1 cellular context compared by ENCODE assay signal in the genomic region with DNA sequence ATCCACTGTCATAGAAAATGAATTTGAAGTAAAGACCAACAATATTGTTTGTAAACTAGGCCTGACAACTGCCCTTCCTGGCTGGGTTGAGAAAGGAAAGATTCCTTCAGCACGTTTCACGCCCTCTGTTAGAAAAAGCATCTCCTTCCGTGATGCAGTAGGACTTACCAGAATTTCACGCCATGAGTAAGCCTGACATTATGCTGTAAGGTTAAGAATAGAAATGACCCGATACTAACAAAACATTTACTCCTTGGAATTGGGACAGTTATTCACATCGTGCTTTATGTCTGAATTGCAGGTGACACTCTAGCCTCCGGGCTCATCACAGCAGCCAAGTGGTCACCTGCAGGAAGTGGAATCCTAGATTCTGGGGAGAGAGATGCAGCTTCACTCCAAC.
TF ChIP-seq lines count a peak whose summit lies in the region.

No MANE protein-coding gene starts in this region.

TF ChIP-seq in HCT116, 20 proteins besides CTCF, POLR2A, EP300 and RAD21:
- TF ChIP-seq, protein P1, sequence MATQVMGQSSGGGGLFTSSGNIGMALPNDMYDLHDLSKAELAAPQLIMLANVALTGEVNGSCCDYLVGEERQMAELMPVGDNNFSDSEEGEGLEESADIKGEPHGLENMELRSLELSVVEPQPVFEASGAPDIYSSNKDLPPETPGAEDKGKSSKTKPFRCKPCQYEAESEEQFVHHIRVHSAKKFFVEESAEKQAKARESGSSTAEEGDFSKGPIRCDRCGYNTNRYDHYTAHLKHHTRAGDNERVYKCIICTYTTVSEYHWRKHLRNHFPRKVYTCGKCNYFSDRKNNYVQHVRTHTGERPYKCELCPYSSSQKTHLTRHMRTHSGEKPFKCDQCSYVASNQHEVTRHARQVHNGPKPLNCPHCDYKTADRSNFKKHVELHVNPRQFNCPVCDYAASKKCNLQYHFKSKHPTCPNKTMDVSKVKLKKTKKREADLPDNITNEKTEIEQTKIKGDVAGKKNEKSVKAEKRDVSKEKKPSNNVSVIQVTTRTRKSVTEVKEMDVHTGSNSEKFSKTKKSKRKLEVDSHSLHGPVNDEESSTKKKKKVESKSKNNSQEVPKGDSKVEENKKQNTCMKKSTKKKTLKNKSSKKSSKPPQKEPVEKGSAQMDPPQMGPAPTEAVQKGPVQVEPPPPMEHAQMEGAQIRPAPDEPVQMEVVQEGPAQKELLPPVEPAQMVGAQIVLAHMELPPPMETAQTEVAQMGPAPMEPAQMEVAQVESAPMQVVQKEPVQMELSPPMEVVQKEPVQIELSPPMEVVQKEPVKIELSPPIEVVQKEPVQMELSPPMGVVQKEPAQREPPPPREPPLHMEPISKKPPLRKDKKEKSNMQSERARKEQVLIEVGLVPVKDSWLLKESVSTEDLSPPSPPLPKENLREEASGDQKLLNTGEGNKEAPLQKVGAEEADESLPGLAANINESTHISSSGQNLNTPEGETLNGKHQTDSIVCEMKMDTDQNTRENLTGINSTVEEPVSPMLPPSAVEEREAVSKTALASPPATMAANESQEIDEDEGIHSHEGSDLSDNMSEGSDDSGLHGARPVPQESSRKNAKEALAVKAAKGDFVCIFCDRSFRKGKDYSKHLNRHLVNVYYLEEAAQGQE (IDR thresholded peaks at IDR 0.05; ENCODE audit: low read depth): no peak
- TF ChIP-seq FOSL1 (IDR thresholded peaks at IDR 0.05; ENCODE audit: low read depth) (no peak), EGR1 (IDR thresholded peaks at IDR 0.05; ENCODE audit: low read depth) (no peak), ELF1 (IDR thresholded peaks at IDR 0.05; ENCODE audit: borderline replicate concordance, low read depth) (no peak), JUND (IDR thresholded peaks at IDR 0.05) (no peak), SIN3A (IDR thresholded peaks at IDR 0.05; ENCODE audit: low read depth) (no peak), EZH2 (IDR thresholded peaks at IDR 0.05) (no peak), SP1 (IDR thresholded peaks at IDR 0.05; ENCODE audit: low read depth) (no peak), EZH2phosphoT487 (IDR thresholded peaks at IDR 0.05; ENCODE audit: borderline replicate concordance) (no peak), ZFX (IDR thresholded peaks at IDR 0.05) (no peak), ZNF274 (IDR thresholded peaks at IDR 0.05; ENCODE audit: low read depth, low read length) (no peak), CEBPB (IDR thresholded peaks at IDR 0.05; ENCODE audit: low read depth) (no peak), CBX3 (IDR thresholded peaks at IDR 0.05; ENCODE audit: low read depth) (no peak), POLR2AphosphoS5 (IDR thresholded peaks at IDR 0.05; ENCODE audit: low read depth, low read length) (no peak)
- TF ChIP-seq, protein P2, sequence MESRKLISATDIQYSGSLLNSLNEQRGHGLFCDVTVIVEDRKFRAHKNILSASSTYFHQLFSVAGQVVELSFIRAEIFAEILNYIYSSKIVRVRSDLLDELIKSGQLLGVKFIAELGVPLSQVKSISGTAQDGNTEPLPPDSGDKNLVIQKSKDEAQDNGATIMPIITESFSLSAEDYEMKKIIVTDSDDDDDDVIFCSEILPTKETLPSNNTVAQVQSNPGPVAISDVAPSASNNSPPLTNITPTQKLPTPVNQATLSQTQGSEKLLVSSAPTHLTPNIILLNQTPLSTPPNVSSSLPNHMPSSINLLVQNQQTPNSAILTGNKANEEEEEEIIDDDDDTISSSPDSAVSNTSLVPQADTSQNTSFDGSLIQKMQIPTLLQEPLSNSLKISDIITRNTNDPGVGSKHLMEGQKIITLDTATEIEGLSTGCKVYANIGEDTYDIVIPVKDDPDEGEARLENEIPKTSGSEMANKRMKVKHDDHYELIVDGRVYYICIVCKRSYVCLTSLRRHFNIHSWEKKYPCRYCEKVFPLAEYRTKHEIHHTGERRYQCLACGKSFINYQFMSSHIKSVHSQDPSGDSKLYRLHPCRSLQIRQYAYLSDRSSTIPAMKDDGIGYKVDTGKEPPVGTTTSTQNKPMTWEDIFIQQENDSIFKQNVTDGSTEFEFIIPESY (IDR thresholded peaks at IDR 0.05; ENCODE audit: extremely low read depth, insufficient replicate concordance, low read length): no peak
- TF ChIP-seq, protein P3, sequence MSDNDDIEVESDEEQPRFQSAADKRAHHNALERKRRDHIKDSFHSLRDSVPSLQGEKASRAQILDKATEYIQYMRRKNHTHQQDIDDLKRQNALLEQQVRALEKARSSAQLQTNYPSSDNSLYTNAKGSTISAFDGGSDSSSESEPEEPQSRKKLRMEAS (IDR thresholded peaks at IDR 0.05): no peak
- TF ChIP-seq, protein P4, sequence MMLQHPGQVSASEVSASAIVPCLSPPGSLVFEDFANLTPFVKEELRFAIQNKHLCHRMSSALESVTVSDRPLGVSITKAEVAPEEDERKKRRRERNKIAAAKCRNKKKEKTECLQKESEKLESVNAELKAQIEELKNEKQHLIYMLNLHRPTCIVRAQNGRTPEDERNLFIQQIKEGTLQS (IDR thresholded peaks at IDR 0.05): no peak
